Comparison of ENCODE assay signal across 9 cellular contexts in the genomic region with DNA sequence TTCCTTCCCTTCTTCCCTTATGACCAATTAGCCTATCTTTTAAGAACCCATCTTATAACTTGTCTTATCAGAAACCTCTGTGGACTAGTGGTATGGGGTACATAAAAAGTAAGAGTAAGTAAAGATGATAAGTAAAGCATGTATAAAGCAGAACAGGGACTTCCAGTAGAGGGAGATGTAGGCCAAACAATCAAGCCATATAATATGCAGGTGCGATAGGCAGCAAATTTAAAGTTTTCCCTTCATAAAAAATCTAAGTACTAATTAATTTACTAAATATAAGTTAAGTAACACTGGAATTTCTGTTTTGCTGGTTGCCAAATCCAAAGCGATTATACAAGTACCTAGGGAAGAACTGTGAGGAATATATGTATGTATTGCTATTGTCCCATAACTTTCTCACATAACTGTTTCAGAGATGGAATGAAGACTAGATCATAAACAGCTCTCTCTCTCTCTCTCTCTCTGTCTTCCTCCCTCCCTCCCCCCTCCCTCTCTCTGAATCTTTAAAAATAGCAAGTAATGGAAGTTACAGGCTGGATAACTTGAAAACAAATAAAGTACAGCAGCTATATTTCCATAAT. TPM values are rescaled to one million over a fixed set of nuclear protein-coding genes. Genes with fewer than 3 reads are reported as not detected.
DNase-seq lines count a peak whose midpoint lies in the region; ATAC-seq and TF ChIP-seq lines count a peak whose summit lies in the region.
"Had no signal": no experiment of that assay in that cellular context is flagged by ENCODE, and none has a peak within 500 bp of the region (broad histone marks: within the 10 kb centered on the region; RNA-seq: fewer than 3 reads in every experiment).

No MANE protein-coding gene starts in this region.

- H3K27me3 ChIP-seq in MM.1S (replicated peaks; ENCODE audit: insufficient read depth, low read length) = no peaks in the 10 kb centered on the region
- H3K27me3 ChIP-seq in breast epithelium = no peaks in the 10 kb centered on the region
- no peaks in the 10 kb centered on the region for H3K27me3 ChIP-seq in psoas muscle (ENCODE audit: insufficient read depth in 3 of 3, low read length in 2 of 3)

- no peak overlapping the region for H2AFZ ChIP-seq in MM.1S (ENCODE audit: low read length)

- H3K4me1 ChIP-seq in MM.1S (ENCODE audit: low read length) = no peaks in the 10 kb centered on the region
- no peaks in the 10 kb centered on the region for H3K4me1 ChIP-seq in breast epithelium
- H3K4me1 ChIP-seq in psoas muscle = peaks cover 3% of the 10 kb centered on the region

- H3K27ac Mint-ChIP-seq in immature natural killer cell = no peak overlapping the region
- H3K27ac Mint-ChIP-seq: activated naive CD8-positive, alpha-beta T cell treated with anti-CD3 and anti-CD28 coated beads, Interleukin-2, amount 10 ng/mL, durations not matched to agents 7 days and 5 days had no signal

- H3K27ac ChIP-seq in MM.1S (ENCODE audit: low read length) (no peak overlapping the region), breast epithelium (no peak overlapping the region), psoas muscle (no peak overlapping the region)

- H3K9me3 ChIP-seq in MM.1S (replicated peaks; ENCODE audit: insufficient read depth, low read length) (no peaks in the 10 kb centered on the region), breast epithelium (no peaks in the 10 kb centered on the region), psoas muscle (no peaks in the 10 kb centered on the region)

- peak; percentile 76 for DNase-seq in ACHN
- DNase-seq in MM.1S = no peak
- no peak for DNase-seq in breast epithelium (ENCODE audit: low spot score in 2 of 2)
- no peak for DNase-seq in psoas muscle
- DNase-seq in immature natural killer cell = no peak
- no peak for DNase-seq in NCI-H187 treated with DMSO at 0.1 percent for 48 hours (lab: John Stamatoyannopoulos, UW)
- DNase-seq in UCSD-AML1 (lab: John Stamatoyannopoulos, UW; ENCODE audit: unreplicated experiment) = no peak
- DNase-seq: activated naive CD8-positive, alpha-beta T cell treated with anti-CD3 and anti-CD28 coated beads, Interleukin-2, amount 10 ng/mL, durations not matched to agents 7 days and 5 days had no signal

- intact Hi-C loops in breast epithelium (cut with DNase I; ENCODE audit: low total_unique reads) = no loop called here
- intact Hi-C loops in psoas muscle (cut with DNase I) = no loop called here

- peaks cover 0 to 8% (median 0%) of the 10 kb centered on the region in 3 donors for H3K36me3 Mint-ChIP-seq in immature natural killer cell
- H3K36me3 Mint-ChIP-seq: activated naive CD8-positive, alpha-beta T cell treated with anti-CD3 and anti-CD28 coated beads, Interleukin-2, amount 10 ng/mL, durations not matched to agents 7 days and 5 days had no signal

- WGBS in psoas muscle, 3 donors = 38 to 61% (median 51%) methylated on average over 2 of the region's 2 CpGs

- TF ChIP-seq CTCF in MM.1S (IDR thresholded peaks at IDR 0.05; ENCODE audit: low read length) (peak; percentile 22; the same call in 1 of the 2 replicates), breast epithelium (IDR thresholded peaks at IDR 0.05) (peak in 2 of 3 donors; percentile 31), psoas muscle (IDR thresholded peaks at IDR 0.05) (peak; percentile 39)

- TF ChIP-seq POLR2A in breast epithelium (IDR thresholded peaks at IDR 0.05) = no peak

- no peak overlapping the region for H3K9ac ChIP-seq in MM.1S (ENCODE audit: low read length)

- H3K27me3 Mint-ChIP-seq in immature natural killer cell (ENCODE audit: low read depth in 3 of 3) = no peaks in the 10 kb centered on the region
- H3K27me3 Mint-ChIP-seq: activated naive CD8-positive, alpha-beta T cell treated with anti-CD3 and anti-CD28 coated beads, Interleukin-2, amount 10 ng/mL, durations not matched to agents 7 days and 5 days had no signal

- no peak overlapping the region for H3K4me3 ChIP-seq in MM.1S (ENCODE audit: low read length)
- no peak overlapping the region for H3K4me3 ChIP-seq in breast epithelium
- H3K4me3 ChIP-seq in psoas muscle = no peak overlapping the region

- no peaks in the 10 kb centered on the region for H3K9me2 ChIP-seq in MM.1S (replicated peaks; ENCODE audit: insufficient read depth, low read length)

- no peaks in the 10 kb centered on the region for H3K9me3 Mint-ChIP-seq in immature natural killer cell
- H3K9me3 Mint-ChIP-seq: activated naive CD8-positive, alpha-beta T cell treated with anti-CD3 and anti-CD28 coated beads, Interleukin-2, amount 10 ng/mL, durations not matched to agents 7 days and 5 days had no signal

- no peaks in the 10 kb centered on the region for H3F3A ChIP-seq in MM.1S (ENCODE audit: insufficient read depth, low read length)

- in situ Hi-C loops in ACHN (cut with HindIII; ENCODE audit: low pct_ligation_motif_present, low pct_unique_long_range_greater_than_20kb, low sequenced_read_pairs) = no loop called here

- no peaks in the 10 kb centered on the region for H4K20me1 ChIP-seq in MM.1S (ENCODE audit: insufficient read depth, low read length)

- no peak overlapping the region for H3K4me3 Mint-ChIP-seq in immature natural killer cell
- H3K4me3 Mint-ChIP-seq: activated naive CD8-positive, alpha-beta T cell treated with anti-CD3 and anti-CD28 coated beads, Interleukin-2, amount 10 ng/mL, durations not matched to agents 7 days and 5 days had no signal

- H3K4me1 Mint-ChIP-seq in immature natural killer cell = no peaks in the 10 kb centered on the region
- H3K4me1 Mint-ChIP-seq: activated naive CD8-positive, alpha-beta T cell treated with anti-CD3 and anti-CD28 coated beads, Interleukin-2, amount 10 ng/mL, durations not matched to agents 7 days and 5 days had no signal

- H3K36me3 ChIP-seq in MM.1S (replicated peaks; ENCODE audit: insufficient read depth, low read length) (no peaks in the 10 kb centered on the region), breast epithelium (no peaks in the 10 kb centered on the region), psoas muscle (ENCODE audit: insufficient read depth in 1 of 2, low read depth in 1 of 2) (peaks cover 4 to 24% of the 10 kb centered on the region in 2 donors)

- H3K4me2 ChIP-seq in MM.1S (ENCODE audit: low read depth, low read length) = no peak overlapping the region

- ATAC-seq in GM18868 (IDR thresholded peaks at IDR 0.05; ENCODE audit: unreplicated experiment) (peak; percentile 65), psoas muscle (no peak)

- no peaks in the 10 kb centered on the region for H3K79me2 ChIP-seq in MM.1S (ENCODE audit: low read length)

RNA-seq across cellular contexts. Expression of a gene that starts 25.7 kb away (rescaled TPM):
- total RNA-seq in breast epithelium (10 to 100 TPM; 10.4 to 38.9 (median 25.9) TPM), psoas muscle (10 to 100 TPM in 1 of 4 donors, 1 to 10 TPM in 3; 7.0 to 14.4 (median 8.9) TPM)
- polyA plus RNA-seq in psoas muscle (1 to 10 TPM; 2.2 to 3.5 (median 3.2) TPM), immature natural killer cell (10 to 100 TPM; 10.3 to 15.7 (median 12.7) TPM)

RNA-seq across cellular contexts. Expression of a gene that starts 25.8 kb away (rescaled TPM):
- total RNA-seq in breast epithelium = 10 to 100 TPM; 53.7 to 95.9 (median 64.5) TPM
- 10 to 100 TPM; 33.6 to 43.0 (median 34.4) TPM for total RNA-seq in psoas muscle
- polyA plus RNA-seq in psoas muscle = 10 to 100 TPM; 62.3 to 72.2 (median 71.0) TPM
- polyA plus RNA-seq in immature natural killer cell = 10 to 100 TPM; 74.4 to 94.0 (median 78.7) TPM
